Comparison of ENCODE assay signal across 30 cellular contexts in genomic region chr19:19529783-19530422, GRCh38. TPM values are rescaled to one million over a fixed set of nuclear protein-coding genes. Genes with fewer than 3 reads are reported as not detected.
DNase-seq lines count a peak whose midpoint lies in the region; ATAC-seq and TF ChIP-seq lines count a peak whose summit lies in the region.
"Had no signal": no experiment of that assay in that cellular context is flagged by ENCODE, and none has a peak within 500 bp of the region (broad histone marks: within the 10 kb centered on the region; RNA-seq: fewer than 3 reads in every experiment).

No MANE protein-coding gene starts in this region.

- intact Hi-C loops in CD4-positive, alpha-beta memory T cell (cut with micrococcal nuclease), result loop anchor here (5.0 kb wide), 1 partner anchor 202 kb away; the partner anchor contains the start of gene ZNF14

- H3K9me3 Mint-ChIP-seq in CD4-positive, alpha-beta memory T cell, result no peaks in the 10 kb centered on the region
- H3K9me3 Mint-ChIP-seq in HFFc6 (no peaks in the 10 kb centered on the region), brain (no peaks in the 10 kb centered on the region), neural crest cell (no peaks in the 10 kb centered on the region)
- H3K9me3 Mint-ChIP-seq: activated CD4-positive, alpha-beta T cell treated with anti-CD3 and anti-CD28 coated beads, Interleukin-2, amount 10 ng/mL, durations not matched to agents 7 days and 5 days; dendritic cell treated with granulocyte-macrophage colony-stimulating factor and Interleukin-4, amounts not matched to agents 40 ng/mL and 50 ng/mL, for 4 days; endodermal cell; WTC11 had no signal

- peak overlapping the region in 4 of 7 donors; percentile 76 to 88 (median 80) for H3K27ac Mint-ChIP-seq in CD4-positive, alpha-beta memory T cell
- H3K27ac Mint-ChIP-seq in HFFc6, result no peak overlapping the region
- H3K27ac Mint-ChIP-seq in brain, result peak overlapping the region in 3 of 5 experiments; percentile 50 to 67 (median 54)
- H3K27ac Mint-ChIP-seq in neural crest cell (ENCODE audit: unreplicated experiment), result peak overlapping the region; percentile 67
- H3K27ac Mint-ChIP-seq: activated CD4-positive, alpha-beta T cell treated with anti-CD3 and anti-CD28 coated beads, Interleukin-2, amount 10 ng/mL, durations not matched to agents 7 days and 5 days; dendritic cell treated with granulocyte-macrophage colony-stimulating factor and Interleukin-4, amounts not matched to agents 40 ng/mL and 50 ng/mL, for 4 days; endodermal cell had no signal

- no peaks in the 10 kb centered on the region for H3K27me3 ChIP-seq in CD4-positive, alpha-beta memory T cell (ENCODE audit: insufficient read depth, low read length)
- H3K27me3 ChIP-seq: SJSA1, stomach, uterus had no signal

- peaks cover 3 to 22% (median 10%) of the 10 kb centered on the region in 4 donors for H3K4me1 Mint-ChIP-seq in CD4-positive, alpha-beta memory T cell
- H3K4me1 Mint-ChIP-seq in HFFc6 (ENCODE audit: low read depth), result peaks cover 23% of the 10 kb centered on the region
- H3K4me1 Mint-ChIP-seq in brain, result peaks cover 31% of the 10 kb centered on the region
- peaks cover 52% of the 10 kb centered on the region for H3K4me1 Mint-ChIP-seq in neural crest cell

- peaks cover 12% of the 10 kb centered on the region for H3K4me1 ChIP-seq in CD4-positive, alpha-beta memory T cell (ENCODE audit: insufficient read depth, low read length)
- H3K4me1 ChIP-seq: prostate gland had no signal

- no peak overlapping the region for H3K4me3 ChIP-seq in CD4-positive, alpha-beta memory T cell (ENCODE audit: low read length in 2 of 2)
- H3K4me3 ChIP-seq: prostate gland, SJSA1, uterus had no signal

- TF ChIP-seq CTCF in HFFc6 (IDR thresholded peaks at IDR 0.05), result peak; percentile 8; the same call in 1 of the 2 replicates
- no peak for TF ChIP-seq CTCF in brain (conservative IDR thresholded peaks at IDR 0.05)
- no peak for TF ChIP-seq CTCF in neural crest cell (conservative IDR thresholded peaks at IDR 0.05)
- TF ChIP-seq CTCF in GM10248 (IDR thresholded peaks at IDR 0.05; ENCODE audit: control extremely low read depth, extremely low read depth, low read depth, missing control alignments), result no peak

- no peak for DNase-seq in CD4-positive, alpha-beta memory T cell
- DNase-seq in HFFc6, result no peak
- DNase-seq in neural crest cell (ENCODE audit: low read depth, low spot score), result no peak
- no peak for DNase-seq in NCI-H2196 treated with DMSO at 0.1 percent for 48 hours (lab: John Stamatoyannopoulos, UW; ENCODE audit: unreplicated experiment)
- DNase-seq in GM10248 (ENCODE audit: extremely low spot score), result no peak
- DNase-seq: activated CD4-positive, alpha-beta T cell treated with anti-CD3 and anti-CD28 coated beads, Interleukin-2, amount 10 ng/mL, durations not matched to agents 7 days and 5 days; activated gamma-delta T cell; activated T-cell treated with anti-CD3 and anti-CD28 coated beads, Interleukin-2, amount 50 U/mL, for 1 hour; DND-41; GF-D8; HCEC 1CT; KBM-7; NCI-H1092; NCI-H187; NCI-H2171; NCI-H510A; RPMI8226; stimulated activated CD4-positive, alpha-beta T cell treated with anti-CD3 and anti-CD28 coated beads, Interleukin-4, amount 100 ng/mL, for 1 hour; stomach; T-helper 1 cell; uterus had no signal

- no peaks in the 10 kb centered on the region for H3K9me3 ChIP-seq in CD4-positive, alpha-beta memory T cell (ENCODE audit: control insufficient read depth in 1 of 2, low read length in 2 of 2)
- H3K9me3 ChIP-seq: prostate gland, SJSA1, stomach, uterus had no signal

- POLR2A ChIA-PET in CD4-positive, alpha-beta memory T cell (lab: Charles Lee; ENCODE audit: partially characterized antibody), result interaction anchor here (0.6 to 3.7 kb wide), 4 partner anchors 48 to 133 kb away, joined by 3 to 13 read pairs (median 4); partner anchors contain the start of genes ATP13A1, GMIP and LPAR2
- POLR2A ChIA-PET in GM10248 (lab: Yijun Ruan, JAX), result no interaction called here

- no peak overlapping the region for H3K4me3 Mint-ChIP-seq in CD4-positive, alpha-beta memory T cell
- no peak overlapping the region for H3K4me3 Mint-ChIP-seq in HFFc6
- H3K4me3 Mint-ChIP-seq in brain, result peak overlapping the region in 2 of 5 experiments; percentile 71 to 72
- no peak overlapping the region for H3K4me3 Mint-ChIP-seq in neural crest cell
- H3K4me3 Mint-ChIP-seq: activated CD4-positive, alpha-beta T cell treated with anti-CD3 and anti-CD28 coated beads, Interleukin-2, amount 10 ng/mL, durations not matched to agents 7 days and 5 days; dendritic cell treated with granulocyte-macrophage colony-stimulating factor and Interleukin-4, amounts not matched to agents 40 ng/mL and 50 ng/mL, for 4 days; endodermal cell; WTC11 had no signal

- no peaks in the 10 kb centered on the region for H3K27me3 Mint-ChIP-seq in CD4-positive, alpha-beta memory T cell
- peaks cover 6% of the 10 kb centered on the region for H3K27me3 Mint-ChIP-seq in HFFc6 (ENCODE audit: insufficient read depth)
- H3K27me3 Mint-ChIP-seq in brain, result peaks cover 4% of the 10 kb centered on the region
- peaks cover 7% of the 10 kb centered on the region for H3K27me3 Mint-ChIP-seq in neural crest cell (ENCODE audit: low read depth)
- H3K27me3 Mint-ChIP-seq: activated CD4-positive, alpha-beta T cell treated with anti-CD3 and anti-CD28 coated beads, Interleukin-2, amount 10 ng/mL, durations not matched to agents 7 days and 5 days; dendritic cell treated with granulocyte-macrophage colony-stimulating factor and Interleukin-4, amounts not matched to agents 40 ng/mL and 50 ng/mL, for 4 days had no signal

- peaks cover 9 to 30% of the 10 kb centered on the region in 2 donors for H3K36me3 Mint-ChIP-seq in CD4-positive, alpha-beta memory T cell
- H3K36me3 Mint-ChIP-seq in HFFc6 (ENCODE audit: low read depth) (no peaks in the 10 kb centered on the region), brain (peaks cover 4% of the 10 kb centered on the region), neural crest cell (ENCODE audit: low read depth) (peaks cover 8% of the 10 kb centered on the region)

- CTCF ChIA-PET in CD4-positive, alpha-beta memory T cell (lab: Charles Lee; ENCODE audit: partially characterized antibody), result interaction anchor here (0.6 to 6.0 kb wide), 5 partner anchors 76 to 429 kb away, joined by 3 to 50 read pairs (median 3); partner anchors contain the start of gene GMIP
- CTCF ChIA-PET in GM10248 (lab: Yijun Ruan, JAX), result interaction anchor here (0.7 to 14.9 kb wide), 8 partner anchors 10 to 246 kb away, joined by 3 to 251 read pairs (median 4); partner anchors contain the start of gene GMIP

- H3K36me3 ChIP-seq in CD4-positive, alpha-beta memory T cell (ENCODE audit: insufficient read depth, low read length), result peaks cover 20% of the 10 kb centered on the region
- H3K36me3 ChIP-seq: prostate gland, uterus had no signal

- H3K27ac ChIP-seq in CD4-positive, alpha-beta memory T cell (ENCODE audit: low read depth, low read length), result no peak overlapping the region
- H3K27ac ChIP-seq: prostate gland, SJSA1, stomach, uterus had no signal

- ATAC-seq in GM21723 (IDR thresholded peaks at IDR 0.05; ENCODE audit: unreplicated experiment), result no peak
- ATAC-seq: esophagus mucosa, left lobe of liver had no signal

RNA-seq across cellular contexts. Expression of gene YJEFN3, which starts 1.2 kb away (rescaled TPM):
- 10 to 100 TPM; 15.6 to 18.7 TPM for total RNA-seq in CD4-positive, alpha-beta memory T cell
- under 1 TPM in 1 of 2 donors, not detected in 1; 0.25 TPM for polyA plus RNA-seq in CD4-positive, alpha-beta memory T cell
- 1 to 10 TPM; 1.4 to 2.5 (median 2.0) TPM for total RNA-seq in HFFc6 (2021; fragmentation: NEBNext Ultra II Directional; extraction: Animal tissue kit (Norgen Biotek cat#: 25700))
- polyA plus RNA-seq in brain (ENCODE audit: insufficient read depth, low read depth, low replicate concordance), result 18.9 TPM
- total RNA-seq in neural crest cell, result 15.0 and 18.1 TPM in 2 replicates

RNA-seq across cellular contexts. Expression of gene CILP2, which starts 8.2 kb away (rescaled TPM):
- under 1 TPM; 0.09 to 0.14 TPM for total RNA-seq in CD4-positive, alpha-beta memory T cell
- not detected for polyA plus RNA-seq in CD4-positive, alpha-beta memory T cell
- total RNA-seq in HFFc6 (2021; fragmentation: NEBNext Ultra II Directional; extraction: Animal tissue kit (Norgen Biotek cat#: 25700)), result under 1 TPM; 0.09 to 0.28 (median 0.15) TPM
- polyA plus RNA-seq in brain (ENCODE audit: insufficient read depth, low read depth, low replicate concordance), result 6.1 TPM
- 2.7 and 2.9 TPM in 2 replicates for total RNA-seq in neural crest cell
- total RNA-seq: esophagus mucosa had no signal

RNA-seq across cellular contexts. Expression of gene NDUFA13, which starts 13.9 kb away (rescaled TPM):
- total RNA-seq in CD4-positive, alpha-beta memory T cell, result 100 to 1,000 TPM; 191 to 199 TPM
- 100 to 1,000 TPM; 264 to 316 TPM for polyA plus RNA-seq in CD4-positive, alpha-beta memory T cell
- total RNA-seq in HFFc6 (2021; fragmentation: NEBNext Ultra II Directional; extraction: Animal tissue kit (Norgen Biotek cat#: 25700)), result 100 to 1,000 TPM; 266 to 393 (median 323) TPM
- polyA plus RNA-seq in brain (ENCODE audit: insufficient read depth, low read depth, low replicate concordance), result 379 TPM
- 371 and 389 TPM in 2 replicates for total RNA-seq in neural crest cell

RNA-seq across cellular contexts. Expression of gene TSSK6, which starts 14.6 kb away (rescaled TPM):
- 10 to 100 TPM in 1 of 2 experiments, 1 to 10 TPM in 1; 9.7 to 10.4 TPM for total RNA-seq in CD4-positive, alpha-beta memory T cell
- 1 to 10 TPM; 1.1 to 2.0 TPM for polyA plus RNA-seq in CD4-positive, alpha-beta memory T cell
- 1 to 10 TPM in 2 of 6 experiments, under 1 TPM in 4; 0.61 to 1.3 (median 0.92) TPM for total RNA-seq in HFFc6 (2021; fragmentation: NEBNext Ultra II Directional; extraction: Animal tissue kit (Norgen Biotek cat#: 25700))
- 2.7 TPM for polyA plus RNA-seq in brain (ENCODE audit: insufficient read depth, low read depth, low replicate concordance)
- 2.7 and 2.9 TPM in 2 replicates for total RNA-seq in neural crest cell
